1 cellular context compared by ENCODE assay signal in genomic region chr21:28790335-28790734, GRCh38.
TF ChIP-seq lines count a peak whose summit lies in the region.

No MANE protein-coding gene starts in this region.

TF ChIP-seq in SK-N-SH treated with all-trans-retinoic acid at 6 μM for 48 hours, 23 proteins besides CTCF, POLR2A, EP300 and RAD21 (continued from another document):
- no peak for TF ChIP-seq CSRNP3 (CRISPR knock-in tag; IDR thresholded peaks at IDR 0.05)
- no peak for TF ChIP-seq TCF4 (CRISPR knock-in tag; IDR thresholded peaks at IDR 0.05; ENCODE audit: borderline replicate concordance)
- TF ChIP-seq PPARA (CRISPR knock-in tag; IDR thresholded peaks at IDR 0.05; ENCODE audit: borderline replicate concordance): no peak
- TF ChIP-seq ZNF565 (CRISPR knock-in tag; conservative IDR thresholded peaks at IDR 0.05; ENCODE audit: low read depth): no peak
TF ChIP-seq in SK-N-SH treated with all-trans-retinoic acid at 6 μM for 48 hours: peak in this region for 0.
